In genomic region chr10:13969792-13970140, GRCh38 we compare ENCODE assay signal across 20 cellular contexts.
DNase-seq lines count a peak whose midpoint lies in the region; ATAC-seq and TF ChIP-seq lines count a peak whose summit lies in the region.
"Had no signal": no experiment of that assay in that cellular context is flagged by ENCODE, and none has a peak within 500 bp of the region (broad histone marks: within the 10 kb centered on the region; RNA-seq: fewer than 3 reads in every experiment).

No MANE protein-coding gene starts in this region.

- no peaks in the 10 kb centered on the region for H3K79me1 ChIP-seq in neuronal stem cell (ENCODE audit: low read depth, low read length)

- H3K36me3 ChIP-seq in neuronal stem cell (replicated peaks in 1 of 2; ENCODE audit: control insufficient read depth in 2 of 2, insufficient read depth in 2 of 2, low read length in 2 of 2) (no peaks in the 10 kb centered on the region), tibial artery (no peaks in the 10 kb centered on the region)
- H3K36me3 ChIP-seq: HAP-1 had no signal

- H3K23ac ChIP-seq in neuronal stem cell (ENCODE audit: low read depth, low read length, poor library complexity) = no peak overlapping the region

- no peaks in the 10 kb centered on the region for H3K36me3 Mint-ChIP-seq in activated naive CD4-positive, alpha-beta T cell treated with anti-CD3 and anti-CD28 coated beads, Interleukin-2, amount 50 U/mL, for 72 hours
- H3K36me3 Mint-ChIP-seq: CD8-positive, alpha-beta memory T cell had no signal

- H2BK15ac ChIP-seq in neuronal stem cell (ENCODE audit: low read length) = no peak overlapping the region

- H3K4me3 ChIP-seq in neuronal stem cell (ENCODE audit: low read length in 2 of 2) (no peak overlapping the region), tibial artery (peak overlapping the region; percentile 46)
- H3K4me3 ChIP-seq: HAP-1, K562 had no signal

- H3K18ac ChIP-seq in neuronal stem cell (ENCODE audit: low read length) = peak overlapping the region; percentile 6

- H3K4me1 ChIP-seq in neuronal stem cell (ENCODE audit: control insufficient read depth in 2 of 2, insufficient read depth in 1 of 2, low read depth in 1 of 2, low read length in 2 of 2) (peaks cover 0 to 17% of the 10 kb centered on the region in 2 donors), tibial artery (peaks cover 0 to 60% (median 13%) of the 10 kb centered on the region in 4 donors)

- no peak overlapping the region for H4K8ac ChIP-seq in neuronal stem cell (ENCODE audit: low read depth, low read length)

- H4K91ac ChIP-seq in neuronal stem cell (ENCODE audit: low read depth, low read length, poor library complexity) = no peak overlapping the region

- H3K27ac Mint-ChIP-seq in activated naive CD4-positive, alpha-beta T cell treated with anti-CD3 and anti-CD28 coated beads, Interleukin-2, amount 50 U/mL, for 72 hours = no peak overlapping the region
- H3K27ac Mint-ChIP-seq: CD8-positive, alpha-beta memory T cell; T-helper 1 cell treated with Interleukin-12 subunit alpha and Interleukin-12 subunit beta and Interleukin-4 antibody, amounts not matched to agents 30 μg/mL and 1 μg/mL, for 36 hours had no signal

- H3K4me2 ChIP-seq in neuronal stem cell (ENCODE audit: insufficient read depth, low read length, poor library complexity, severe bottlenecking) = no peak overlapping the region

- no peak overlapping the region for H3K14ac ChIP-seq in neuronal stem cell (ENCODE audit: low read length)

- H3K9me3 Mint-ChIP-seq in activated naive CD4-positive, alpha-beta T cell treated with anti-CD3 and anti-CD28 coated beads, Interleukin-2, amount 50 U/mL, for 72 hours = no peaks in the 10 kb centered on the region
- H3K9me3 Mint-ChIP-seq: T-helper 1 cell treated with Interleukin-12 subunit alpha and Interleukin-12 subunit beta and Interleukin-4 antibody, amounts not matched to agents 30 μg/mL and 1 μg/mL, for 36 hours had no signal

- no peak overlapping the region for H2AFZ ChIP-seq in neuronal stem cell (ENCODE audit: low read length)

- H3K9ac ChIP-seq in neuronal stem cell (ENCODE audit: low read depth, low read length, poor library complexity) = no peak overlapping the region

- POLR2A ChIA-PET in RWPE1 (lab: Yijun Ruan, JAX; ENCODE audit: low non-redundant PET) = no interaction called here

- no CpG with 5 or more reads among the region's 3 CpGs for WGBS in neuronal stem cell (ENCODE audit: extremely low coverage in 2 of 2, insufficient read length in 2 of 2, insufficient replicate concordance in 1 of 2), 2 donors

- intact Hi-C loops in tibial artery (cut with DNase I; ENCODE audit: low total_unique reads) = no loop called here

- DNase-seq in activated naive CD4-positive, alpha-beta T cell treated with anti-CD3 and anti-CD28 coated beads, Interleukin-2, amount 50 U/mL, for 72 hours (ENCODE audit: low spot score in 2 of 2) = peak in 1 of 2 donors; percentile 7
- DNase-seq in activated naive CD4-positive, alpha-beta T cell (lab: John Stamatoyannopoulos, UW) = no peak
- no peak for DNase-seq in RWPE1 (ENCODE audit: low spot score)
- DNase-seq in neuronal stem cell (ENCODE audit: low spot score) = no peak
- DNase-seq in tibial artery = no peak
- no peak for DNase-seq in cortex of kidney (lab: John Stamatoyannopoulos, UW)
- no peak for DNase-seq in OCI-M1 (lab: John Stamatoyannopoulos, UW)
- no peak for DNase-seq in amygdala (lab: John Stamatoyannopoulos, UW)
- DNase-seq: caudate nucleus; CD8-positive, alpha-beta memory T cell; DMS79; effector memory CD4-positive, alpha-beta T cell; NCI-H2081; NCI-H510A; retina; Right ventricle myocardium superior had no signal

- TF ChIP-seq CTCF in RWPE1 (conservative IDR thresholded peaks at IDR 0.05; ENCODE audit: low read depth) = no peak
- no peak for TF ChIP-seq CTCF in tibial artery (IDR thresholded peaks at IDR 0.05)

- H3K27me3 ChIP-seq in neuronal stem cell (ENCODE audit: control insufficient read depth in 3 of 3, insufficient read depth in 3 of 3, low read depth in 1 of 3, low read length in 3 of 3) (no peaks in the 10 kb centered on the region), tibial artery (no peaks in the 10 kb centered on the region)

- no peak overlapping the region for H3K4ac ChIP-seq in neuronal stem cell (ENCODE audit: low read length)

- no peak overlapping the region for H2BK120ac ChIP-seq in neuronal stem cell (ENCODE audit: low read depth, low read length)

- H2BK12ac ChIP-seq in neuronal stem cell (ENCODE audit: low read length) = no peak overlapping the region

- peak; percentile 70 to 92 for ATAC-seq in activated naive CD4-positive, alpha-beta T cell treated with anti-CD3 and anti-CD28 coated beads, Interleukin-2, amount 50 U/mL, for 72 hours
- ATAC-seq: K562, left lobe of liver had no signal

- CTCF ChIA-PET in RWPE1 (lab: Yijun Ruan, JAX) = no interaction called here

- no peak overlapping the region for H2BK5ac ChIP-seq in neuronal stem cell (ENCODE audit: low read length)

- H3K27ac ChIP-seq in RWPE1 = peak overlapping the region; percentile 60
- no peak overlapping the region for H3K27ac ChIP-seq in neuronal stem cell (replicated peaks; ENCODE audit: low read length)
- H3K27ac ChIP-seq in tibial artery = peak overlapping the region; percentile 59 to 72

- H2AK5ac ChIP-seq in neuronal stem cell (ENCODE audit: low read depth, low read length) = no peak overlapping the region

- H3K9me3 ChIP-seq in neuronal stem cell (replicated peaks in 1 of 2; ENCODE audit: control insufficient read depth in 2 of 2, insufficient read depth in 1 of 2, low read depth in 1 of 2, low read length in 2 of 2) (peaks cover 0 to 2% of the 10 kb centered on the region in 2 donors), tibial artery (no peaks in the 10 kb centered on the region)
- H3K9me3 ChIP-seq: HAP-1 had no signal

Comparison
In these comparisons a context has a peak if more than half of its experiments do, and no peak if none do; other contexts are left out.
1. H3K4me3 ChIP-seq: peak in tibial artery (2 of 2); none in neuronal stem cell (0 of 2).